Comparison of ENCODE assay signal across 35 cellular contexts in genomic region chr13:48483589-48483988, GRCh38.
"Had no signal": no experiment of that assay in that cellular context is flagged by ENCODE, and none has a peak within 500 bp of the region (broad histone marks: within the 10 kb centered on the region; RNA-seq: fewer than 3 reads in every experiment).

No MANE protein-coding gene starts in this region.

- H3K4me3 Mint-ChIP-seq: activated B cell treated with CpG ODN at 0.5 μM for 24 hours; activated CD4-positive, alpha-beta memory T cell treated with anti-CD3 and anti-CD28 coated beads, Interleukin-2, amount 10 ng/mL, durations not matched to agents 7 days and 5 days; activated CD4-positive, alpha-beta T cell treated with anti-CD3 and anti-CD28 coated beads, Interleukin-2, amount 10 ng/mL, durations not matched to agents 24 days and 14 days; activated CD8-positive, alpha-beta memory T cell treated with anti-CD3 and anti-CD28 coated beads, Interleukin-2, amount 10 ng/mL, durations not matched to agents 7 days and 5 days; activated CD8-positive, alpha-beta T cell treated with anti-CD3 and anti-CD28 coated beads, Interleukin-2, amount 10 ng/mL, durations not matched to agents 7 days and 5 days; activated naive CD4-positive, alpha-beta T cell treated with anti-CD3 and anti-CD28 coated beads, Interleukin-2, amount 10 ng/mL, durations not matched to agents 7 days and 5 days; activated naive CD4-positive, alpha-beta T cell treated with anti-CD3 and anti-CD28 coated beads, Interleukin-2, amount 50 U/mL, for 24 hours; activated naive CD8-positive, alpha-beta T cell; activated naive CD8-positive, alpha-beta T cell treated with anti-CD3 and anti-CD28 coated beads, Interleukin-2, amount 10 ng/mL, durations not matched to agents 7 days and 5 days; activated naive CD8-positive, alpha-beta T cell treated with anti-CD3 and anti-CD28 coated beads, Interleukin-2, amount 50 U/mL, for 24 hours; activated T-cell treated with anti-CD3 and anti-CD28 coated beads, Interleukin-2, amount 50 U/mL, for 24 hours; brain; central memory CD8-positive, alpha-beta T cell; T-helper 1 cell treated with Interleukin-12 subunit alpha and Interleukin-12 subunit beta and Interleukin-4 antibody, amounts not matched to agents 30 μg/mL and 1 μg/mL, for 36 hours; T-helper 2 cell treated with Interferon-gamma antibody and Interleukin-4, amounts not matched to agents 5 μg/mL and 100 μg/mL, for 36 hours had no signal

- DNase-seq: activated B cell treated with CpG ODN at 0.5 μM for 24 hours; activated CD4-positive, alpha-beta memory T cell treated with anti-CD3 and anti-CD28 coated beads, Interleukin-2, amount 10 ng/mL, durations not matched to agents 7 days and 5 days; activated CD4-positive, alpha-beta T cell treated with anti-CD3 and anti-CD28 coated beads for 4 hours; activated CD4-positive, alpha-beta T cell treated with anti-CD3 and anti-CD28 coated beads, Interleukin-2, amount 10 ng/mL, durations not matched to agents 24 days and 14 days; activated CD4-positive, alpha-beta T cell treated with anti-CD3 and anti-CD28 coated beads, Interleukin-2, amount 50 U/mL, for 48 hours; activated CD4-positive, CD25-positive, alpha-beta regulatory T cell treated with anti-CD3 and anti-CD28 coated beads, Interleukin-2, amount 50 U/mL, for 72 hours; activated CD8-positive, alpha-beta memory T cell treated with anti-CD3 and anti-CD28 coated beads for 24 hours; activated CD8-positive, alpha-beta memory T cell treated with anti-CD3 and anti-CD28 coated beads, Interleukin-2, amount 10 ng/mL, durations not matched to agents 7 days and 5 days; activated CD8-positive, alpha-beta memory T cell treated with anti-CD3 and anti-CD28 coated beads, Interleukin-2, amount 50 U/mL, for 48 hours; activated CD8-positive, alpha-beta T cell treated with anti-CD3 and anti-CD28 coated beads, Interleukin-2, amount 10 ng/mL, durations not matched to agents 7 days and 5 days; activated effector memory CD4-positive, alpha-beta T cell treated with Interleukin-2 at 50 U/mL for 16 hours; activated gamma-delta T cell; activated naive CD4-positive, alpha-beta T cell treated with anti-CD3 and anti-CD28 coated beads, Interleukin-2, amount 10 ng/mL, durations not matched to agents 7 days and 5 days; activated naive CD4-positive, alpha-beta T cell treated with Interleukin-2 at 50 U/mL for 16 hours; activated naive CD8-positive, alpha-beta T cell treated with anti-CD3 and anti-CD28 coated beads, Interleukin-2, amount 10 ng/mL, durations not matched to agents 7 days and 5 days; activated naive CD8-positive, alpha-beta T cell treated with anti-CD3 and anti-CD28 coated beads, Interleukin-2, amount 50 U/mL, for 24 hours; activated T-cell treated with anti-CD3 and anti-CD28 coated beads, Interleukin-2, amount 50 U/mL, for 24 hours; activated T-cell treated with anti-CD3 and anti-CD28 coated beads, Interleukin-2, amount 50 U/mL, for 48 hours; amygdala; anterior cingulate cortex; caudate nucleus; cerebellar nuclear complex; T-helper 1 cell; T-helper 2 cell; T-helper 9 cell had no signal

- H3K27me3 Mint-ChIP-seq: activated B cell treated with CpG ODN at 0.5 μM for 24 hours; activated CD4-positive, alpha-beta memory T cell treated with anti-CD3 and anti-CD28 coated beads, Interleukin-2, amount 10 ng/mL, durations not matched to agents 7 days and 5 days; activated CD4-positive, alpha-beta T cell treated with anti-CD3 and anti-CD28 coated beads, Interleukin-2, amount 10 ng/mL, durations not matched to agents 24 days and 14 days; activated CD8-positive, alpha-beta memory T cell treated with anti-CD3 and anti-CD28 coated beads, Interleukin-2, amount 10 ng/mL, durations not matched to agents 7 days and 5 days; activated naive CD4-positive, alpha-beta T cell treated with anti-CD3 and anti-CD28 coated beads, Interleukin-2, amount 10 ng/mL, durations not matched to agents 7 days and 5 days; activated naive CD4-positive, alpha-beta T cell treated with anti-CD3 and anti-CD28 coated beads, Interleukin-2, amount 50 U/mL, for 24 hours; activated naive CD8-positive, alpha-beta T cell; activated naive CD8-positive, alpha-beta T cell treated with anti-CD3 and anti-CD28 coated beads, Interleukin-2, amount 10 ng/mL, durations not matched to agents 7 days and 5 days; activated naive CD8-positive, alpha-beta T cell treated with anti-CD3 and anti-CD28 coated beads, Interleukin-2, amount 50 U/mL, for 24 hours; activated T-cell treated with anti-CD3 and anti-CD28 coated beads, Interleukin-2, amount 50 U/mL, for 24 hours; brain; central memory CD8-positive, alpha-beta T cell had no signal

- H3K9me3 ChIP-seq: ascending aorta had no signal

- H3K4me1 Mint-ChIP-seq: brain had no signal

- H3K27me3 ChIP-seq: ascending aorta, cardiac muscle cell had no signal

- H3K27ac Mint-ChIP-seq: activated B cell treated with CpG ODN at 0.5 μM for 24 hours; activated CD4-positive, alpha-beta memory T cell treated with anti-CD3 and anti-CD28 coated beads, Interleukin-2, amount 10 ng/mL, durations not matched to agents 7 days and 5 days; activated CD4-positive, alpha-beta T cell treated with anti-CD3 and anti-CD28 coated beads, Interleukin-2, amount 10 ng/mL, durations not matched to agents 24 days and 14 days; activated CD8-positive, alpha-beta memory T cell treated with anti-CD3 and anti-CD28 coated beads, Interleukin-2, amount 10 ng/mL, durations not matched to agents 7 days and 5 days; activated CD8-positive, alpha-beta T cell treated with anti-CD3 and anti-CD28 coated beads, Interleukin-2, amount 10 ng/mL, durations not matched to agents 7 days and 5 days; activated naive CD4-positive, alpha-beta T cell treated with anti-CD3 and anti-CD28 coated beads, Interleukin-2, amount 10 ng/mL, durations not matched to agents 7 days and 5 days; activated naive CD4-positive, alpha-beta T cell treated with anti-CD3 and anti-CD28 coated beads, Interleukin-2, amount 50 U/mL, for 24 hours; activated naive CD8-positive, alpha-beta T cell; activated naive CD8-positive, alpha-beta T cell treated with anti-CD3 and anti-CD28 coated beads, Interleukin-2, amount 10 ng/mL, durations not matched to agents 7 days and 5 days; activated naive CD8-positive, alpha-beta T cell treated with anti-CD3 and anti-CD28 coated beads, Interleukin-2, amount 50 U/mL, for 24 hours; activated T-cell treated with anti-CD3 and anti-CD28 coated beads, Interleukin-2, amount 50 U/mL, for 24 hours; activated T-helper 2 cell treated with anti-CD3 and anti-CD28 coated beads, Interferon-gamma antibody, Interleukin-2, Interleukin-4, amounts not matched to agents 10 μg/mL and 5 μg/mL and 100 μg/mL, durations not matched to agents 14 hours and 24 hours and 36 hours; T-helper 1 cell treated with Interleukin-12 subunit alpha and Interleukin-12 subunit beta and Interleukin-4 antibody, amounts not matched to agents 30 μg/mL and 1 μg/mL, for 36 hours; T-helper 2 cell treated with Interferon-gamma antibody and Interleukin-4, amounts not matched to agents 5 μg/mL and 100 μg/mL, for 36 hours had no signal

- H3K4me1 ChIP-seq: ascending aorta had no signal

- H3K4me3 ChIP-seq: ascending aorta, cardiac muscle cell had no signal

- H3K9me3 Mint-ChIP-seq: activated B cell treated with CpG ODN at 0.5 μM for 24 hours; activated naive CD4-positive, alpha-beta T cell treated with anti-CD3 and anti-CD28 coated beads, Interleukin-2, amount 50 U/mL, for 24 hours; activated naive CD8-positive, alpha-beta T cell treated with anti-CD3 and anti-CD28 coated beads, Interleukin-2, amount 50 U/mL, for 24 hours; central memory CD8-positive, alpha-beta T cell; T-helper 1 cell treated with Interleukin-12 subunit alpha and Interleukin-12 subunit beta and Interleukin-4 antibody, amounts not matched to agents 30 μg/mL and 1 μg/mL, for 36 hours had no signal

- H3K27ac ChIP-seq: ascending aorta, cardiac muscle cell, VCaP had no signal

- ATAC-seq: activated CD8-positive, alpha-beta memory T cell treated with anti-CD3 and anti-CD28 coated beads, Interleukin-2, amount 10 ng/mL, durations not matched to agents 7 days and 5 days; activated CD8-positive, alpha-beta T cell treated with anti-CD3 and anti-CD28 coated beads, Interleukin-2, amount 10 ng/mL, durations not matched to agents 7 days and 5 days; activated naive CD8-positive, alpha-beta T cell treated with anti-CD3 and anti-CD28 coated beads, Interleukin-2, amount 50 U/mL, for 24 hours had no signal
